13 cellular contexts compared by ENCODE assay signal in the genomic region with DNA sequence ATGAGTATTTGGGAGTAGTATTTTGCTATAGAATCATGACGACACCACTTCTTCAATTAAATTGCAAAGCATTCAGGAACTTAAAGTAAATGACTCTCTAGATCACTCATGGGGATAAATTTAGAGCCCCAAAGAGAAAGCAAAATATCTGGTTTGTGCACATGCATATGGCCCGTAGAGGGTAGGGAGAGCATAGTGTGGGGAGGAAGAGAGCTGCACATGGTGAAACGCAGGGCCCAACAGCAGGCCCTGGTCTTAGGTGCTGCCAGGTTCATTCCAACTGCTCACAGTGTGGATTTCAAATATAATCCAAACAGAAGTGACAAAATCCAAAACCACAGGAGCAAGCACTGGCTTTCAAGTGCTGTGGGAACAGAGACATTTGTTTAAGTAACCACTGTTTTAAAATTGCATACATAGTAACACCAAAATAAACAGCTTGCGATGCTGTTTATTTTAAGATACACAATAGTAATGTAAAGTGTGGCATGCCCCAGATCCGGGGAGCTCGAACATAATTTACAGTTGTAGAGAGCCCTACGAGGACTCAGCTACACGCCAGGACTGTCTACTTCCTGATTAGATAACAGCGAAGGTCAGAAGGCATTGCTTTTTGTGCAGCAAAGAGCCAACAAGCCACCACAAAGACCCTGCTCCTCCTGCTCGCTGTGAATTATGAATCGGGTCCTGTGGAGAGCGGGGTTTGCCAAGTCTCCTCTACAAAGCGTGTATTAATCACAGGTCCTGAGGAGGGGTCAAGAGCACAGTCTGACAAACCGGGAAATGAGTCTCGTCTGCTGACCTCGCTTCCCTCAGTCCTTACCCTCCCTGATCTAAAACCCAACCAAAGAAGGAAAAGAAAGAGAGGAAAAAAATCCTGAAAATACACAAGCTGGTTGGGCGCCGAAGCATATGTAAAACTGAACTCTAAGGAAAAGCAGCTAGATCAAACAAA.
DNase-seq lines count a peak whose midpoint lies in the region; TF ChIP-seq lines count a peak whose summit lies in the region.
"Had no signal": no experiment of that assay in that cellular context is flagged by ENCODE, and none has a peak within 500 bp of the region (broad histone marks: within the 10 kb centered on the region; RNA-seq: fewer than 3 reads in every experiment).

No MANE protein-coding gene starts in this region.

- H3K36me3 Mint-ChIP-seq in CD4-positive, alpha-beta memory T cell, result no peaks in the 10 kb centered on the region
- H3K36me3 Mint-ChIP-seq: IgD-negative memory B cell, T-cell had no signal

- H3K27me3 ChIP-seq in DOHH2 (ENCODE audit: control insufficient read depth, low read length) (no peaks in the 10 kb centered on the region), endocrine pancreas (ENCODE audit: control insufficient read depth, insufficient read depth, low read length) (no peaks in the 10 kb centered on the region), muscle layer of duodenum (ENCODE audit: low read depth, low read length) (no peaks in the 10 kb centered on the region)
- no peaks in the 10 kb centered on the region for H3K27me3 ChIP-seq in CD4-positive, alpha-beta memory T cell (ENCODE audit: insufficient read depth, low read length)
- H3K27me3 ChIP-seq: vagina had no signal

- H3K4me2 ChIP-seq in DOHH2 (ENCODE audit: low read length), result peak overlapping the region; percentile 19

- peaks cover 31% of the 10 kb centered on the region for H3K79me2 ChIP-seq in DOHH2 (ENCODE audit: control insufficient read depth, low read length)

- no peak overlapping the region for H3K27ac ChIP-seq in DOHH2 (ENCODE audit: low read depth, low read length)
- peak overlapping the region; percentile 82 for H3K27ac ChIP-seq in muscle layer of duodenum (ENCODE audit: low read length)
- H3K27ac ChIP-seq in CD4-positive, alpha-beta memory T cell (ENCODE audit: low read depth, low read length), result no peak overlapping the region
- H3K27ac ChIP-seq: vagina had no signal

- H3K4me3 ChIP-seq in DOHH2 (ENCODE audit: low read length) (0 out of 2 replicates have a peak overlapping the region, but pooled peaks have one; percentile 3), endocrine pancreas (ENCODE audit: control insufficient read depth, insufficient read depth, low read length) (peak overlapping the region; percentile 32), muscle layer of duodenum (ENCODE audit: low read depth in 1 of 2, low read length in 2 of 2) (peak overlapping the region in 1 of 2 donors; percentile 41)
- no peak overlapping the region for H3K4me3 ChIP-seq in CD4-positive, alpha-beta memory T cell (ENCODE audit: low read length in 2 of 2)
- H3K4me3 ChIP-seq: vagina had no signal

- no peaks in the 10 kb centered on the region for H3K9me3 ChIP-seq in DOHH2 (ENCODE audit: control insufficient read depth, insufficient read depth, low read length)
- no peaks in the 10 kb centered on the region for H3K9me3 ChIP-seq in endocrine pancreas (ENCODE audit: control insufficient read depth, low read length)
- H3K9me3 ChIP-seq in muscle layer of duodenum (ENCODE audit: control insufficient read depth in 1 of 2, low read length in 2 of 2), result no peaks in the 10 kb centered on the region
- no peaks in the 10 kb centered on the region for H3K9me3 ChIP-seq in CD4-positive, alpha-beta memory T cell (ENCODE audit: control insufficient read depth in 1 of 2, low read length in 2 of 2)
- H3K9me3 ChIP-seq: vagina had no signal

- POLR2A ChIA-PET in CD4-positive, alpha-beta memory T cell (lab: Charles Lee; ENCODE audit: partially characterized antibody), result no interaction called here

- H3K9me2 ChIP-seq in DOHH2 (replicated peaks; ENCODE audit: control insufficient read depth, low read length), result no peaks in the 10 kb centered on the region

- TF ChIP-seq CTCF in DOHH2 (IDR thresholded peaks at IDR 0.05; ENCODE audit: low read depth, low read length, poor library complexity, severe bottlenecking), result no peak

- no peaks in the 10 kb centered on the region for H4K20me1 ChIP-seq in DOHH2 (ENCODE audit: control insufficient read depth, insufficient read depth, low read depth, low read length)

- H3K36me3 ChIP-seq in DOHH2 (ENCODE audit: control insufficient read depth, low read length), result peaks cover 30% of the 10 kb centered on the region
- H3K36me3 ChIP-seq in endocrine pancreas (ENCODE audit: control insufficient read depth, insufficient read depth, low read length), result no peaks in the 10 kb centered on the region
- no peaks in the 10 kb centered on the region for H3K36me3 ChIP-seq in muscle layer of duodenum (ENCODE audit: control insufficient read depth in 1 of 2, insufficient read depth in 2 of 2, low read length in 2 of 2)
- H3K36me3 ChIP-seq in CD4-positive, alpha-beta memory T cell (ENCODE audit: insufficient read depth, low read length), result no peaks in the 10 kb centered on the region
- H3K36me3 ChIP-seq: vagina had no signal

- peaks cover 24% of the 10 kb centered on the region for H3F3A ChIP-seq in DOHH2 (ENCODE audit: control insufficient read depth, insufficient read depth)

- H3K27me3 Mint-ChIP-seq in CD4-positive, alpha-beta memory T cell, result peaks cover 0 to 5% of the 10 kb centered on the region in 2 donors

- no peak overlapping the region for H3K27ac Mint-ChIP-seq in CD4-positive, alpha-beta memory T cell
- H3K27ac Mint-ChIP-seq: IgD-negative memory B cell, T-cell had no signal

- no peak overlapping the region for H3K4me3 Mint-ChIP-seq in CD4-positive, alpha-beta memory T cell
- H3K4me3 Mint-ChIP-seq: T-cell had no signal

- H3K4me1 ChIP-seq in DOHH2 (ENCODE audit: control insufficient read depth, low read length) (peaks cover 66% of the 10 kb centered on the region), endocrine pancreas (ENCODE audit: control insufficient read depth, insufficient read depth, low read length) (peaks cover 34% of the 10 kb centered on the region), muscle layer of duodenum (ENCODE audit: control insufficient read depth in 1 of 2, insufficient read depth in 2 of 2, low read length in 2 of 2) (peaks cover 12 to 32% of the 10 kb centered on the region in 2 donors)
- H3K4me1 ChIP-seq in CD4-positive, alpha-beta memory T cell (ENCODE audit: insufficient read depth, low read length), result no peaks in the 10 kb centered on the region

- intact Hi-C loops in CD4-positive, alpha-beta memory T cell (cut with micrococcal nuclease), result no loop called here

- no peaks in the 10 kb centered on the region for H3K4me1 Mint-ChIP-seq in CD4-positive, alpha-beta memory T cell
- H3K4me1 Mint-ChIP-seq: IgD-negative memory B cell, T-cell had no signal

- CTCF ChIA-PET in CD4-positive, alpha-beta memory T cell (lab: Charles Lee; ENCODE audit: partially characterized antibody), result no interaction called here

- peaks cover 0 to 6% (median under 1%) of the 10 kb centered on the region in 8 donors for H3K9me3 Mint-ChIP-seq in CD4-positive, alpha-beta memory T cell

- H3K9ac ChIP-seq in endocrine pancreas (ENCODE audit: control insufficient read depth, insufficient read depth, low read length), result no peak overlapping the region

- peak; percentile 28 for DNase-seq in NCI-H2227 treated with DMSO at 0.1 percent for 48 hours (lab: John Stamatoyannopoulos, UW)
- DNase-seq in stimulated activated CD4-positive, alpha-beta T cell treated with anti-CD3 and anti-CD28 coated beads, Interleukin-2, amount 100 ng/mL, for 48 hours, result no peak
- DNase-seq in AG20443 (ENCODE audit: low spot score), result no peak
- DNase-seq in NCI-H187 treated with DMSO at 0.1 percent for 48 hours (lab: John Stamatoyannopoulos, UW), result no peak
- no peak for DNase-seq in CD4-positive, alpha-beta memory T cell
- DNase-seq: activated gamma-delta T cell treated with Interleukin-2 at 50 U/mL for 16 hours, DMS79 treated with DMSO at 0.1 percent for 48 hours, T-cell had no signal

Comparison
In these comparisons a context has a peak if more than half of its experiments do, and no peak if none do; other contexts are left out.
1. H3K4me3 ChIP-seq: peak in DOHH2 (single experiment) and endocrine pancreas (single experiment); none in CD4-positive, alpha-beta memory T cell (0 of 2).